In the genomic region with DNA sequence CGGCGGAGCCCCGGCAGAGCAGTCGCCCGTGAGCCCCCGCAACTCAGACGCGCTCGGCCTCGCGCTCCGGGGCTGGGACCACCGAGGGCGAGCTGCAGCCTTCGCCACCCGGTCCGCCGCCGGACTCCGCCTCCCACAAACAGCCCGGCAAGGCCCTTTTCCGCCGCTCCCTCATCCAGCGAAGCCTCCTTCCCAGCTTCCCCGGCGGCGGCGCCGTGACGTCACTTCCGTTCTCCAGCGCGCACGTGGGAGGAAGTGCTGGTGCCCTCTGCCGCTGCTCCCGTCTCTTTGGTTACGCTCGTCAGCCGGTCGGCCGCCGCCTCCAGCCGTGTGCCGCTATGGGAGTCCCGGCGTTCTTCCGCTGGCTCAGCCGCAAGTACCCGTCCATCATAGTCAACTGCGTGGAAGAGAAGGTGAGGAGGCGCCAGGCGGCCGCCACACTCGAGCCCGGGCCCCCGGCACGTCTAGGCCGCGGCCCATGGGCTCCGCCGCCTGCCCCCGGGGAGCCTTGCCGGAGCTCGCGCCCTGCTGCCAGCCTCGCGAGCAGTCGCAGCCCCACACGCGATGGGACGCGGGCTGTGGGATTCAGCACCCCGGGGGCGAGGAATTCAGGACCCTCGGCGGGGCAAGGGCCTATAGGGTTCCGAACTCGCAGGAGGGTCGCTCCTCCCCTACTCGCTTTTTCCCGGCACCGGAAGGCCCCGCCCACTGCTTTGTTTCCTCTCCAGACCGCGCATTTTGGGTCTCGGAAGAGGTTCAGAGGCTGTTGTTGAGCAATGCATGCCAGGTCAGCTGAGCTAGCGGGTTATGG, we compare ENCODE assay signal across 1 cellular context.
TF ChIP-seq lines count a peak whose summit lies in the region.

A gene with protein sequence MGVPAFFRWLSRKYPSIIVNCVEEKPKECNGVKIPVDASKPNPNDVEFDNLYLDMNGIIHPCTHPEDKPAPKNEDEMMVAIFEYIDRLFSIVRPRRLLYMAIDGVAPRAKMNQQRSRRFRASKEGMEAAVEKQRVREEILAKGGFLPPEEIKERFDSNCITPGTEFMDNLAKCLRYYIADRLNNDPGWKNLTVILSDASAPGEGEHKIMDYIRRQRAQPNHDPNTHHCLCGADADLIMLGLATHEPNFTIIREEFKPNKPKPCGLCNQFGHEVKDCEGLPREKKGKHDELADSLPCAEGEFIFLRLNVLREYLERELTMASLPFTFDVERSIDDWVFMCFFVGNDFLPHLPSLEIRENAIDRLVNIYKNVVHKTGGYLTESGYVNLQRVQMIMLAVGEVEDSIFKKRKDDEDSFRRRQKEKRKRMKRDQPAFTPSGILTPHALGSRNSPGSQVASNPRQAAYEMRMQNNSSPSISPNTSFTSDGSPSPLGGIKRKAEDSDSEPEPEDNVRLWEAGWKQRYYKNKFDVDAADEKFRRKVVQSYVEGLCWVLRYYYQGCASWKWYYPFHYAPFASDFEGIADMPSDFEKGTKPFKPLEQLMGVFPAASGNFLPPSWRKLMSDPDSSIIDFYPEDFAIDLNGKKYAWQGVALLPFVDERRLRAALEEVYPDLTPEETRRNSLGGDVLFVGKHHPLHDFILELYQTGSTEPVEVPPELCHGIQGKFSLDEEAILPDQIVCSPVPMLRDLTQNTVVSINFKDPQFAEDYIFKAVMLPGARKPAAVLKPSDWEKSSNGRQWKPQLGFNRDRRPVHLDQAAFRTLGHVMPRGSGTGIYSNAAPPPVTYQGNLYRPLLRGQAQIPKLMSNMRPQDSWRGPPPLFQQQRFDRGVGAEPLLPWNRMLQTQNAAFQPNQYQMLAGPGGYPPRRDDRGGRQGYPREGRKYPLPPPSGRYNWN (plus strand): TSS at position 271 of the 811 bp plus-strand sequence. CDS start 68 bp downstream, at position 339.

TF ChIP-seq in WTC11, 78 proteins besides CTCF, POLR2A, EP300 and RAD21 (continued from another document):
- TF ChIP-seq ZBTB43 (CRISPR knock-in tag; IDR thresholded peaks at IDR 0.05) (peak; percentile 84; the same call in 1 of the 2 replicates), ZNF232 (CRISPR knock-in tag; IDR thresholded peaks at IDR 0.05) (peak; percentile 74; the same call in 1 of the 2 replicates), ZSCAN18 (CRISPR knock-in tag; IDR thresholded peaks at IDR 0.05) (no peak), GABPB1 (CRISPR knock-in tag; IDR thresholded peaks at IDR 0.05) (peak; percentile 89)
TF ChIP-seq in WTC11: peak in this region for 29.
